ENCODE assay signal across 24 cellular contexts in the genomic region with DNA sequence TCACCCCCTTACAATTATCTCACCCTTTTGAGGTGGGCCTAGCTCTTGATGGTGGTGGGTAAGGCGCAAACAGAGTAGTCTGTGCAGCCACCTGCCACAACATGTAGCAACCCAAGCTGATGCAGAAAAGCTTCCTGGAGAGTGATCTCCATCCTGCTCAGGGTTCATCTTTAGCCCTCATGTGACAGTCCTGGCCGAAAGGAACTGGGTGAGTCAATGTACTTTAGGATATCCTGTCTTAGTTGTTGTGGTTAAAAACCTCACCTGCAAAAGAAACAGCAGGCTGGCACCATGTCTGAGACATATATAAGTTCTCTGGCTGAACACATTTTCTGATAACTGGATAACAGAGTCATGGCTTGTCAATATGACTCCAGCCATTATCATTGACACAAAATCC.
A peak's percentile ranks its signal among the peaks of the same experiment; 100 is the strongest.
DNase-seq lines count a peak whose midpoint lies in the region; ATAC-seq and TF ChIP-seq lines count a peak whose summit lies in the region.
"Had no signal": no experiment of that assay in that cellular context is flagged by ENCODE, and none has a peak within 500 bp of the region (broad histone marks: within the 10 kb centered on the region; RNA-seq: fewer than 3 reads in every experiment).

No MANE protein-coding gene starts in this region.

- H3K9me3 ChIP-seq in DND-41 (ENCODE audit: insufficient read depth, low read length, severe bottlenecking) = no peaks in the 10 kb centered on the region
- H3K9me3 ChIP-seq: BLaER1, MG63, SJCRH30 had no signal

- no peaks in the 10 kb centered on the region for H3K4me1 Mint-ChIP-seq in activated CD4-positive, alpha-beta memory T cell treated with anti-CD3 and anti-CD28 coated beads for 36 hours (ENCODE audit: low read depth)

- POLR2A ChIA-PET in RWPE1 (lab: Yijun Ruan, JAX; ENCODE audit: low non-redundant PET) = no interaction called here
- POLR2A ChIA-PET in activated CD4-positive, alpha-beta memory T cell treated with anti-CD3 and anti-CD28 coated beads for 36 hours (lab: Charles Lee) = interaction anchor here (0.5 kb wide), 1 partner anchor 462 kb away, joined by 3 read pairs; no protein-coding TSS in a partner anchor

- H3K27ac ChIP-seq in DND-41 (ENCODE audit: low read length) (no peak overlapping the region), RWPE1 (no peak overlapping the region), epithelial cell of prostate (peak overlapping the region; percentile 49)
- H3K27ac ChIP-seq: BLaER1, SJCRH30 had no signal

- no peaks in the 10 kb centered on the region for H3K79me2 ChIP-seq in DND-41 (ENCODE audit: insufficient read depth, low read length)

- H3K4me3 Mint-ChIP-seq in activated CD4-positive, alpha-beta memory T cell treated with anti-CD3 and anti-CD28 coated beads for 36 hours = no peak overlapping the region
- H3K4me3 Mint-ChIP-seq: CD4-positive, CD25-positive, alpha-beta regulatory T cell; GM23338; H9 had no signal

- DNase-seq in DND-41 = no peak
- DNase-seq in HT1080 (ENCODE audit: low read depth) = peak; percentile 75
- peak; percentile 9 for DNase-seq in RWPE1 (ENCODE audit: low spot score)
- peak; percentile 34 for DNase-seq in epithelial cell of prostate (ENCODE audit: low read depth, low spot score)
- DNase-seq in LoVo (ENCODE audit: low spot score) = no peak
- no peak for DNase-seq in stimulated activated CD4-positive, alpha-beta T cell treated with anti-CD3 and anti-CD28 coated beads, Interleukin-4, amount 100 ng/mL, for 24 hours
- no peak for DNase-seq in activated CD4-positive, alpha-beta memory T cell treated with anti-CD3 and anti-CD28 coated beads for 36 hours
- DNase-seq: DMS153, H9, IMR-90, Karpas-422, MG63, NCI-H1417 treated with DMSO at 0.1 percent for 48 hours, NCI-H2081, NCI-H2171, NCI-H226, NCI-H510A treated with DMSO at 0.1 percent for 48 hours, NCI-H748 treated with DMSO at 0.1 percent for 48 hours, SJCRH30 had no signal

- no peak overlapping the region for H3K4me3 ChIP-seq in DND-41 (ENCODE audit: low read depth in 1 of 2, low read length in 2 of 2)
- H3K4me3 ChIP-seq: BLaER1, GM23338, MG63, SJCRH30 had no signal

- TF ChIP-seq CTCF in DND-41 (IDR thresholded peaks at IDR 0.05; ENCODE audit: borderline replicate concordance, extremely low read depth, low read length, poor library complexity, severe bottlenecking) = no peak
- no peak for TF ChIP-seq CTCF in RWPE1 (conservative IDR thresholded peaks at IDR 0.05; ENCODE audit: low read depth)

- no peaks in the 10 kb centered on the region for H3K36me3 Mint-ChIP-seq in activated CD4-positive, alpha-beta memory T cell treated with anti-CD3 and anti-CD28 coated beads for 36 hours
- H3K36me3 Mint-ChIP-seq: CD4-positive, CD25-positive, alpha-beta regulatory T cell had no signal

- no peaks in the 10 kb centered on the region for H3K4me1 ChIP-seq in DND-41 (ENCODE audit: insufficient read depth, low read length)
- H3K4me1 ChIP-seq: BLaER1, SJCRH30 had no signal

- CTCF ChIA-PET in RWPE1 (lab: Yijun Ruan, JAX) = no interaction called here
- CTCF ChIA-PET in activated CD4-positive, alpha-beta memory T cell treated with anti-CD3 and anti-CD28 coated beads for 36 hours (lab: Charles Lee) = no interaction called here

- no peak overlapping the region for H3K4me2 ChIP-seq in DND-41 (ENCODE audit: insufficient read depth, low read length)
- H3K4me2 ChIP-seq: BLaER1 had no signal

- ATAC-seq in DND-41 (ENCODE audit: insufficient read depth, low read depth) = peak; percentile 52; the same call in 1 of the 3 replicates
- ATAC-seq: GM23338, Right ventricle myocardium inferior, SK-N-SH treated with all-trans-retinoic acid at 6 μM for 48 hours had no signal

- H3K36me3 ChIP-seq in DND-41 (ENCODE audit: insufficient read depth, low read length) = no peaks in the 10 kb centered on the region
- H3K36me3 ChIP-seq: BLaER1, MG63, SJCRH30 had no signal

- H3K27me3 Mint-ChIP-seq in activated CD4-positive, alpha-beta memory T cell treated with anti-CD3 and anti-CD28 coated beads for 36 hours = no peaks in the 10 kb centered on the region
- H3K27me3 Mint-ChIP-seq: CD4-positive, CD25-positive, alpha-beta regulatory T cell had no signal

- H4K20me1 ChIP-seq in DND-41 (ENCODE audit: insufficient read depth, low read length) = no peaks in the 10 kb centered on the region
- H4K20me1 ChIP-seq: BLaER1 had no signal

- no peak overlapping the region for H3K27ac Mint-ChIP-seq in activated CD4-positive, alpha-beta memory T cell treated with anti-CD3 and anti-CD28 coated beads for 36 hours
- H3K27ac Mint-ChIP-seq: CD4-positive, CD25-positive, alpha-beta regulatory T cell; GM23338; H9 had no signal

- peaks cover 5% of the 10 kb centered on the region for H3K27me3 ChIP-seq in DND-41 (ENCODE audit: insufficient read depth, low read length, poor library complexity)
- H3K27me3 ChIP-seq: BLaER1, MG63, SJCRH30 had no signal

- H3K9me3 Mint-ChIP-seq in activated CD4-positive, alpha-beta memory T cell treated with anti-CD3 and anti-CD28 coated beads for 36 hours = no peaks in the 10 kb centered on the region
- H3K9me3 Mint-ChIP-seq: CD4-positive, CD25-positive, alpha-beta regulatory T cell; H9 had no signal

- H3K9ac ChIP-seq in DND-41 (ENCODE audit: low read depth, low read length) = no peak overlapping the region
- H3K9ac ChIP-seq: BLaER1 had no signal

- H2AFZ ChIP-seq in DND-41 (ENCODE audit: low read depth, low read length) = no peak overlapping the region
- H2AFZ ChIP-seq: GM23338 had no signal

- intact Hi-C loops in activated CD4-positive, alpha-beta memory T cell treated with anti-CD3 and anti-CD28 coated beads for 36 hours (cut with micrococcal nuclease) = no loop called here

Comparison
In these comparisons a context has a peak if more than half of its experiments do, and no peak if none do; other contexts are left out.
1. DNase-seq: peak in HT1080 (single experiment), RWPE1 (single experiment) and epithelial cell of prostate (single experiment); none in DND-41 (single experiment), LoVo (single experiment), stimulated activated CD4-positive, alpha-beta T cell treated with anti-CD3 and anti-CD28 coated beads, Interleukin-4, amount 100 ng/mL, for 24 hours (single experiment) and activated CD4-positive, alpha-beta memory T cell treated with anti-CD3 and anti-CD28 coated beads for 36 hours (single experiment).